8 cellular contexts compared by ENCODE assay signal in genomic region chr17:409848-410673, GRCh38. TPM values are rescaled to one million over a fixed set of nuclear protein-coding genes. Genes with fewer than 3 reads are reported as not detected.
DNase-seq lines count a peak whose midpoint lies in the region; ATAC-seq and TF ChIP-seq lines count a peak whose summit lies in the region.

No MANE protein-coding gene starts in this region.

- POLR2A ChIA-PET in CD4-positive, alpha-beta T cell (lab: Charles Lee), result interaction anchor here (0.6 to 3.0 kb wide), 6 partner anchors 9 to 372 kb away, joined by 3 to 37 read pairs (median 4); partner anchors contain the start of genes GLOD4 and MRM3
- POLR2A ChIA-PET in activated CD4-positive, alpha-beta memory T cell treated with anti-CD3 and anti-CD28 coated beads, Interleukin-2, amount 10 ng/mL, durations not matched to agents 7 days and 5 days (lab: Charles Lee), result no interaction called here

- H3K27ac Mint-ChIP-seq in CD4-positive, alpha-beta T cell, result peak overlapping the region; percentile 96
- H3K27ac Mint-ChIP-seq in activated CD4-positive, alpha-beta memory T cell treated with anti-CD3 and anti-CD28 coated beads, Interleukin-2, amount 10 ng/mL, durations not matched to agents 7 days and 5 days, result peak overlapping the region; percentile 58

- H3K9ac ChIP-seq in duodenal mucosa (ENCODE audit: low read depth in 1 of 2, low read length in 2 of 2), result peak overlapping the region; percentile 76 to 87

- H3K27me3 ChIP-seq in CD4-positive, alpha-beta T cell (ENCODE audit: control insufficient read depth, insufficient read depth, low read length), result no peaks in the 10 kb centered on the region
- H3K27me3 ChIP-seq in duodenal mucosa (ENCODE audit: control insufficient read depth in 1 of 2, insufficient read depth in 2 of 2, low read length in 2 of 2) (no peaks in the 10 kb centered on the region), right lobe of liver (no peaks in the 10 kb centered on the region)

- peak; percentile 64 for TF ChIP-seq POLR2A in right lobe of liver (IDR thresholded peaks at IDR 0.05)

- peak; percentile 15 for ATAC-seq in CD4-positive, alpha-beta T cell (ENCODE audit: poor library complexity)
- ATAC-seq in GM19452 (IDR thresholded peaks at IDR 0.05; ENCODE audit: unreplicated experiment) (peak; percentile 82), HG03575 (IDR thresholded peaks at IDR 0.05; ENCODE audit: extremely low read depth, insufficient number of reproducible peaks, low FRiP score, unreplicated experiment) (peak; percentile 49), right lobe of liver (peak; percentile 83 to 92 (median 86))

- peaks cover 4% of the 10 kb centered on the region for H3K27me3 Mint-ChIP-seq in CD4-positive, alpha-beta T cell
- H3K27me3 Mint-ChIP-seq in activated CD4-positive, alpha-beta memory T cell treated with anti-CD3 and anti-CD28 coated beads, Interleukin-2, amount 10 ng/mL, durations not matched to agents 7 days and 5 days, result peaks cover 3% of the 10 kb centered on the region

- WGBS in right lobe of liver (ENCODE audit: insufficient coverage, low coverage, low lambda C conversion rate, missing lambda C conversion rate), result under 1% methylated on average over 33 of the region's 87 CpGs

- DNase-seq in CD4-positive, alpha-beta T cell, result peak; percentile 98 to 100 (median 99)
- DNase-seq in NCI-H82 treated with DMSO at 0.1 percent for 48 hours (lab: John Stamatoyannopoulos, UW; ENCODE audit: unreplicated experiment) (peak; percentile 100), right lobe of liver (peak; percentile 99 to 100 (median 100))
- peak; percentile 100 for DNase-seq in activated CD4-positive, alpha-beta memory T cell treated with anti-CD3 and anti-CD28 coated beads, Interleukin-2, amount 10 ng/mL, durations not matched to agents 7 days and 5 days
- DNase-seq in stimulated activated CD4-positive, alpha-beta T cell treated with anti-CD3 and anti-CD28 coated beads, Interleukin-4, amount 100 ng/mL, for 24 hours, result peak; percentile 100

- H3K4me3 ChIP-seq in duodenal mucosa (ENCODE audit: low read depth in 1 of 2, low read length in 2 of 2) (peak overlapping the region; percentile 82 to 85), right lobe of liver (peak overlapping the region; percentile 80 to 91 (median 80))

- no peak for TF ChIP-seq CTCF in CD4-positive, alpha-beta T cell (IDR thresholded peaks at IDR 0.05)
- no peak for TF ChIP-seq CTCF in right lobe of liver (IDR thresholded peaks at IDR 0.05)

- H3K4me3 Mint-ChIP-seq in CD4-positive, alpha-beta T cell, result peak overlapping the region; percentile 91
- peak overlapping the region; percentile 68 for H3K4me3 Mint-ChIP-seq in activated CD4-positive, alpha-beta memory T cell treated with anti-CD3 and anti-CD28 coated beads, Interleukin-2, amount 10 ng/mL, durations not matched to agents 7 days and 5 days

- peaks cover 35% of the 10 kb centered on the region for H3K36me3 Mint-ChIP-seq in CD4-positive, alpha-beta T cell (ENCODE audit: low read depth)
- peaks cover 55% of the 10 kb centered on the region for H3K36me3 Mint-ChIP-seq in activated CD4-positive, alpha-beta memory T cell treated with anti-CD3 and anti-CD28 coated beads, Interleukin-2, amount 10 ng/mL, durations not matched to agents 7 days and 5 days (ENCODE audit: low read depth)

- intact Hi-C loops in CD4-positive, alpha-beta T cell (cut with DNase I, micrococcal nuclease), result loop anchor here (1.0 to 5.0 kb wide), 4 partner anchors 222 to 587 kb away; partner anchors contain the start of genes TIMM22 (in 2 of the 2) and GEMIN4 (in 1 of the 2)
- intact Hi-C loops in right lobe of liver (cut with DNase I), result no loop called here

- H3K27ac ChIP-seq in CD4-positive, alpha-beta T cell (ENCODE audit: low read depth, low read length), result peak overlapping the region; percentile 95
- H3K27ac ChIP-seq in duodenal mucosa (ENCODE audit: low read depth, low read length) (no peak overlapping the region), right lobe of liver (peak overlapping the region; percentile 39 to 73 (median 50))

- H3K9me3 ChIP-seq in CD4-positive, alpha-beta T cell (ENCODE audit: control insufficient read depth, low read length), result no peaks in the 10 kb centered on the region
- H3K9me3 ChIP-seq in duodenal mucosa (ENCODE audit: control insufficient read depth in 1 of 2, low read length in 2 of 2) (no peaks in the 10 kb centered on the region), right lobe of liver (no peaks in the 10 kb centered on the region)

- peaks cover 17 to 29% of the 10 kb centered on the region in 2 donors for H3K4me1 ChIP-seq in duodenal mucosa (ENCODE audit: control insufficient read depth in 1 of 2, insufficient read depth in 2 of 2, low read length in 2 of 2)
- peaks cover 0 to 16% (median 4%) of the 10 kb centered on the region in 4 donors for H3K4me1 ChIP-seq in right lobe of liver

- CTCF ChIA-PET in CD4-positive, alpha-beta T cell (lab: Charles Lee), result interaction anchor here (1.3 kb wide), 1 partner anchor 587 kb away, joined by 3 read pairs; the partner anchor contains the start of gene TIMM22
- CTCF ChIA-PET in activated CD4-positive, alpha-beta memory T cell treated with anti-CD3 and anti-CD28 coated beads, Interleukin-2, amount 10 ng/mL, durations not matched to agents 7 days and 5 days (lab: Charles Lee), result interaction anchor here (0.6 to 1.1 kb wide), 3 partner anchors 277 to 586 kb away, joined by 4 to 5 read pairs (median 4); partner anchors contain the start of gene TIMM22

- H3K36me3 ChIP-seq in duodenal mucosa (ENCODE audit: control insufficient read depth in 1 of 2, insufficient read depth in 2 of 2, low read length in 2 of 2) (peaks cover 0 to 15% of the 10 kb centered on the region in 2 donors), right lobe of liver (no peaks in the 10 kb centered on the region)

- H3K9me3 Mint-ChIP-seq in CD4-positive, alpha-beta T cell, result no peaks in the 10 kb centered on the region
- no peaks in the 10 kb centered on the region for H3K9me3 Mint-ChIP-seq in activated CD4-positive, alpha-beta memory T cell treated with anti-CD3 and anti-CD28 coated beads, Interleukin-2, amount 10 ng/mL, durations not matched to agents 7 days and 5 days

- peaks cover 58% of the 10 kb centered on the region for H3K4me1 Mint-ChIP-seq in CD4-positive, alpha-beta T cell (ENCODE audit: low read depth)
- peaks cover 64% of the 10 kb centered on the region for H3K4me1 Mint-ChIP-seq in activated CD4-positive, alpha-beta memory T cell treated with anti-CD3 and anti-CD28 coated beads, Interleukin-2, amount 10 ng/mL, durations not matched to agents 7 days and 5 days

RNA-seq across cellular contexts. Expression of gene RFLNB, which starts 35.7 kb away (rescaled TPM):
- total RNA-seq in CD4-positive, alpha-beta T cell, result 10 to 100 TPM; 28.5 to 28.7 TPM
- 10 to 100 TPM; 85.5 to 85.6 TPM for total RNA-seq in activated CD4-positive, alpha-beta memory T cell treated with anti-CD3 and anti-CD28 coated beads, Interleukin-2, amount 10 ng/mL, durations not matched to agents 7 days and 5 days
- 1 to 10 TPM; 1.4 to 7.3 (median 4.1) TPM for total RNA-seq in right lobe of liver

RNA-seq across cellular contexts. Expression of gene RPH3AL, which starts 57.5 kb away (rescaled TPM):
- total RNA-seq in CD4-positive, alpha-beta T cell, result 1 to 10 TPM; 2.4 to 2.8 TPM
- 1 to 10 TPM; 2.5 to 2.8 TPM for total RNA-seq in activated CD4-positive, alpha-beta memory T cell treated with anti-CD3 and anti-CD28 coated beads, Interleukin-2, amount 10 ng/mL, durations not matched to agents 7 days and 5 days
- total RNA-seq in right lobe of liver, result 10 to 100 TPM; 17.6 to 74.0 (median 25.7) TPM

Comparison
In these comparisons a context has a peak if more than half of its experiments do, and no peak if none do; other contexts are left out.
1. ATAC-seq: peak in every context shown above with its lines; median percentile 86 in right lobe of liver; 82 in GM19452; 49 in HG03575; 15 in CD4-positive, alpha-beta T cell.
2. RNA of gene RPH3AL, which starts 57.5 kb away (total RNA-seq): 17.6 to 74.0 TPM in right lobe of liver; 2.4 to 2.8 TPM in CD4-positive, alpha-beta T cell and 2.5 to 2.8 TPM in activated CD4-positive, alpha-beta memory T cell treated with anti-CD3 and anti-CD28 coated beads, Interleukin-2, amount 10 ng/mL, durations not matched to agents 7 days and 5 days; every median in the first group is over 4 times any median in the second.
3. intact Hi-C loops: an anchor here in CD4-positive, alpha-beta T cell (1.0 to 5.0 kb wide); none called in right lobe of liver.
4. Peak in every context shown above with its lines, with median percentiles within 50 percentile points of each other: DNase-seq.